ENCODE assay signal across 12 cellular contexts in the genomic region with DNA sequence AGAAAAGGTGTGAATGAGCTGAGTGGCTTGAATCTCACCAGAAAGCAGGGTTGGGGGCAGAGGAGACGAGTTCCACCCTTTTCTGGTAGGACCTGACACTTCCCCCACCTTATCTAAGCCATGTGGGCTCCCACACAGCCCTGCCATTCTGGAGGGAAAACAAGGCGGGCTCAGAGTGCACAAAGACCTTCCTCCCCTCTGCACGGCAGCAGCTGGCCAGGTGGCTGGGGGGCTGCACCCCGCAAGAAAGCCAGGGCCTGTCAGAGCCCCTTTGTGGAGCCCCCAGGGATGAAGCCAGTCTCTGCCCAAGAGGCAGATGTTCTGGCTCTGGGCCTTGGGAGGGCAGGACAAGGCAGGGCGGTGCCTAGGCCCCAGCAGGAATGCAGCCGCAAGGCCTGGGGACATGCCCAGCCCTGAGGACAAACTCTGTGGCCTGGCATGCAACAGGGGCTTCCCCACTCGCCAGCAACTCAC. TPM values are rescaled to one million over a fixed set of nuclear protein-coding genes. Genes with fewer than 3 reads are reported as not detected.
DNase-seq lines count a peak whose midpoint lies in the region; ATAC-seq and TF ChIP-seq lines count a peak whose summit lies in the region.
"Had no signal": no experiment of that assay in that cellular context is flagged by ENCODE, and none has a peak within 500 bp of the region (broad histone marks: within the 10 kb centered on the region; RNA-seq: fewer than 3 reads in every experiment).

No MANE protein-coding gene starts in this region.

- no peak overlapping the region for H2AFZ ChIP-seq in GM23338

- peak; percentile 71 for ATAC-seq in GM23338
- ATAC-seq: body of pancreas, T-helper 17 cell had no signal

- H3K4me3 ChIP-seq in GM23338 (no peak overlapping the region), ascending aorta (no peak overlapping the region)
- H3K4me3 ChIP-seq: body of pancreas had no signal

- intact Hi-C loops in ascending aorta (cut with DNase I), result loop anchor here (2.0 kb wide), 1 partner anchor 41 kb away; a partner anchor contains a TSS

- no peaks in the 10 kb centered on the region for H3K9me3 Mint-ChIP-seq in GM23338

- peaks cover 24% of the 10 kb centered on the region for H3K36me3 Mint-ChIP-seq in GM23338 (ENCODE audit: low read depth)

- no peaks in the 10 kb centered on the region for H3K36me3 ChIP-seq in GM23338 (ENCODE audit: insufficient read depth)
- peaks cover 3 to 11% of the 10 kb centered on the region in 2 donors for H3K36me3 ChIP-seq in ascending aorta

- H3K4me2 ChIP-seq in GM23338, result no peak overlapping the region

- no peak overlapping the region for H3K4me3 Mint-ChIP-seq in GM23338
- H3K4me3 Mint-ChIP-seq: T-helper 17 cell had no signal

- H3K4me1 ChIP-seq in GM23338 (ENCODE audit: insufficient read depth) (peaks cover 21% of the 10 kb centered on the region), ascending aorta (peaks cover 26 to 52% of the 10 kb centered on the region in 2 donors)
- H3K4me1 ChIP-seq: body of pancreas had no signal

- no peaks in the 10 kb centered on the region for H3K9me3 ChIP-seq in ascending aorta
- H3K9me3 ChIP-seq: body of pancreas had no signal

- no peaks in the 10 kb centered on the region for H3K27me3 ChIP-seq in GM23338 (ENCODE audit: insufficient read depth)
- H3K27me3 ChIP-seq in ascending aorta, result no peaks in the 10 kb centered on the region
- H3K27me3 ChIP-seq: body of pancreas had no signal

- peaks cover 7% of the 10 kb centered on the region for H3K27me3 Mint-ChIP-seq in GM23338 (ENCODE audit: insufficient read depth, low read depth, poor library complexity)
- H3K27me3 Mint-ChIP-seq: T-helper 17 cell had no signal

- H3K27ac Mint-ChIP-seq in GM23338, result peak overlapping the region; percentile 18; the same call in 1 of the 2 replicates
- H3K27ac Mint-ChIP-seq: T-helper 17 cell had no signal

- TF ChIP-seq CTCF in GM23338 (conservative IDR thresholded peaks at IDR 0.05; ENCODE audit: low read depth in 2 of 2), result no peak
- no peak for TF ChIP-seq CTCF in ascending aorta (IDR thresholded peaks at IDR 0.05)

- DNase-seq in GM23338 (ENCODE audit: low spot score), result peak; percentile 16
- DNase-seq in ascending aorta (ENCODE audit: low spot score in 2 of 2), result no peak
- peak; percentile 31 for DNase-seq in inferior parietal cortex (ENCODE audit: extremely low spot score)
- DNase-seq in superior temporal gyrus (ENCODE audit: extremely low spot score), result peak; percentile 59
- DNase-seq in DMS79 (lab: John Stamatoyannopoulos, UW), result no peak
- DNase-seq in MV-4-11 (lab: John Stamatoyannopoulos, UW), result no peak
- DNase-seq in cerebellar nuclear complex (lab: John Stamatoyannopoulos, UW), result no peak
- DNase-seq: activated CD8-positive, alpha-beta memory T cell treated with anti-CD3 and anti-CD28 coated beads, Interleukin-2, amount 50 U/mL, for 48 hours; body of pancreas; DND-41; NCI-H774; T-helper 17 cell had no signal

- H3F3A ChIP-seq in GM23338 (replicated peaks; ENCODE audit: low read depth), result 0 out of 2 replicates have a peak, but pooled peaks cover 5% of the 10 kb centered on the region

- no peaks in the 10 kb centered on the region for H3K9me2 ChIP-seq in GM23338 (ENCODE audit: insufficient read depth)

- peaks cover 19% of the 10 kb centered on the region for H3K4me1 Mint-ChIP-seq in GM23338
- H3K4me1 Mint-ChIP-seq: T-helper 17 cell had no signal

- H3K79me2 ChIP-seq in GM23338 (replicated peaks; ENCODE audit: insufficient read depth), result no peaks in the 10 kb centered on the region

- no peaks in the 10 kb centered on the region for H4K20me1 ChIP-seq in GM23338 (replicated peaks; ENCODE audit: insufficient read depth)

- H3K27ac ChIP-seq in GM23338 (ENCODE audit: low read depth) (no peak overlapping the region), ascending aorta (peak overlapping the region; percentile 70 to 79)
- H3K27ac ChIP-seq: body of pancreas had no signal

TF ChIP-seq in GM23338, 12 proteins besides CTCF, POLR2A, EP300 and RAD21 (continues in another document):
- no peak for TF ChIP-seq EZH2phosphoT487 (IDR thresholded peaks at IDR 0.05; ENCODE audit: unreplicated experiment)
- TF ChIP-seq, protein P1, sequence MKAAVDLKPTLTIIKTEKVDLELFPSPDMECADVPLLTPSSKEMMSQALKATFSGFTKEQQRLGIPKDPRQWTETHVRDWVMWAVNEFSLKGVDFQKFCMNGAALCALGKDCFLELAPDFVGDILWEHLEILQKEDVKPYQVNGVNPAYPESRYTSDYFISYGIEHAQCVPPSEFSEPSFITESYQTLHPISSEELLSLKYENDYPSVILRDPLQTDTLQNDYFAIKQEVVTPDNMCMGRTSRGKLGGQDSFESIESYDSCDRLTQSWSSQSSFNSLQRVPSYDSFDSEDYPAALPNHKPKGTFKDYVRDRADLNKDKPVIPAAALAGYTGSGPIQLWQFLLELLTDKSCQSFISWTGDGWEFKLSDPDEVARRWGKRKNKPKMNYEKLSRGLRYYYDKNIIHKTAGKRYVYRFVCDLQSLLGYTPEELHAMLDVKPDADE (IDR thresholded peaks at IDR 0.05), result no peak
- TF ChIP-seq STAT1 (IDR thresholded peaks at IDR 0.05; ENCODE audit: unreplicated experiment), result no peak
- TF ChIP-seq EZH2 (IDR thresholded peaks at IDR 0.05; ENCODE audit: low read depth, unreplicated experiment), result no peak
- TF ChIP-seq POLR2AphosphoS5 (IDR thresholded peaks at IDR 0.05; ENCODE audit: low read depth), result no peak
- no peak for TF ChIP-seq ZNF331 (CRISPR knock-in tag; IDR thresholded peaks at IDR 0.05; ENCODE audit: low read depth)
- TF ChIP-seq ZNF114 (CRISPR knock-in tag; IDR thresholded peaks at IDR 0.05), result no peak
- no peak for TF ChIP-seq JUNB (IDR thresholded peaks at IDR 0.05; ENCODE audit: unreplicated experiment)
- no peak for TF ChIP-seq CREB1 (CRISPR knock-in tag; IDR thresholded peaks at IDR 0.05; ENCODE audit: low read depth)
- TF ChIP-seq, protein P2, sequence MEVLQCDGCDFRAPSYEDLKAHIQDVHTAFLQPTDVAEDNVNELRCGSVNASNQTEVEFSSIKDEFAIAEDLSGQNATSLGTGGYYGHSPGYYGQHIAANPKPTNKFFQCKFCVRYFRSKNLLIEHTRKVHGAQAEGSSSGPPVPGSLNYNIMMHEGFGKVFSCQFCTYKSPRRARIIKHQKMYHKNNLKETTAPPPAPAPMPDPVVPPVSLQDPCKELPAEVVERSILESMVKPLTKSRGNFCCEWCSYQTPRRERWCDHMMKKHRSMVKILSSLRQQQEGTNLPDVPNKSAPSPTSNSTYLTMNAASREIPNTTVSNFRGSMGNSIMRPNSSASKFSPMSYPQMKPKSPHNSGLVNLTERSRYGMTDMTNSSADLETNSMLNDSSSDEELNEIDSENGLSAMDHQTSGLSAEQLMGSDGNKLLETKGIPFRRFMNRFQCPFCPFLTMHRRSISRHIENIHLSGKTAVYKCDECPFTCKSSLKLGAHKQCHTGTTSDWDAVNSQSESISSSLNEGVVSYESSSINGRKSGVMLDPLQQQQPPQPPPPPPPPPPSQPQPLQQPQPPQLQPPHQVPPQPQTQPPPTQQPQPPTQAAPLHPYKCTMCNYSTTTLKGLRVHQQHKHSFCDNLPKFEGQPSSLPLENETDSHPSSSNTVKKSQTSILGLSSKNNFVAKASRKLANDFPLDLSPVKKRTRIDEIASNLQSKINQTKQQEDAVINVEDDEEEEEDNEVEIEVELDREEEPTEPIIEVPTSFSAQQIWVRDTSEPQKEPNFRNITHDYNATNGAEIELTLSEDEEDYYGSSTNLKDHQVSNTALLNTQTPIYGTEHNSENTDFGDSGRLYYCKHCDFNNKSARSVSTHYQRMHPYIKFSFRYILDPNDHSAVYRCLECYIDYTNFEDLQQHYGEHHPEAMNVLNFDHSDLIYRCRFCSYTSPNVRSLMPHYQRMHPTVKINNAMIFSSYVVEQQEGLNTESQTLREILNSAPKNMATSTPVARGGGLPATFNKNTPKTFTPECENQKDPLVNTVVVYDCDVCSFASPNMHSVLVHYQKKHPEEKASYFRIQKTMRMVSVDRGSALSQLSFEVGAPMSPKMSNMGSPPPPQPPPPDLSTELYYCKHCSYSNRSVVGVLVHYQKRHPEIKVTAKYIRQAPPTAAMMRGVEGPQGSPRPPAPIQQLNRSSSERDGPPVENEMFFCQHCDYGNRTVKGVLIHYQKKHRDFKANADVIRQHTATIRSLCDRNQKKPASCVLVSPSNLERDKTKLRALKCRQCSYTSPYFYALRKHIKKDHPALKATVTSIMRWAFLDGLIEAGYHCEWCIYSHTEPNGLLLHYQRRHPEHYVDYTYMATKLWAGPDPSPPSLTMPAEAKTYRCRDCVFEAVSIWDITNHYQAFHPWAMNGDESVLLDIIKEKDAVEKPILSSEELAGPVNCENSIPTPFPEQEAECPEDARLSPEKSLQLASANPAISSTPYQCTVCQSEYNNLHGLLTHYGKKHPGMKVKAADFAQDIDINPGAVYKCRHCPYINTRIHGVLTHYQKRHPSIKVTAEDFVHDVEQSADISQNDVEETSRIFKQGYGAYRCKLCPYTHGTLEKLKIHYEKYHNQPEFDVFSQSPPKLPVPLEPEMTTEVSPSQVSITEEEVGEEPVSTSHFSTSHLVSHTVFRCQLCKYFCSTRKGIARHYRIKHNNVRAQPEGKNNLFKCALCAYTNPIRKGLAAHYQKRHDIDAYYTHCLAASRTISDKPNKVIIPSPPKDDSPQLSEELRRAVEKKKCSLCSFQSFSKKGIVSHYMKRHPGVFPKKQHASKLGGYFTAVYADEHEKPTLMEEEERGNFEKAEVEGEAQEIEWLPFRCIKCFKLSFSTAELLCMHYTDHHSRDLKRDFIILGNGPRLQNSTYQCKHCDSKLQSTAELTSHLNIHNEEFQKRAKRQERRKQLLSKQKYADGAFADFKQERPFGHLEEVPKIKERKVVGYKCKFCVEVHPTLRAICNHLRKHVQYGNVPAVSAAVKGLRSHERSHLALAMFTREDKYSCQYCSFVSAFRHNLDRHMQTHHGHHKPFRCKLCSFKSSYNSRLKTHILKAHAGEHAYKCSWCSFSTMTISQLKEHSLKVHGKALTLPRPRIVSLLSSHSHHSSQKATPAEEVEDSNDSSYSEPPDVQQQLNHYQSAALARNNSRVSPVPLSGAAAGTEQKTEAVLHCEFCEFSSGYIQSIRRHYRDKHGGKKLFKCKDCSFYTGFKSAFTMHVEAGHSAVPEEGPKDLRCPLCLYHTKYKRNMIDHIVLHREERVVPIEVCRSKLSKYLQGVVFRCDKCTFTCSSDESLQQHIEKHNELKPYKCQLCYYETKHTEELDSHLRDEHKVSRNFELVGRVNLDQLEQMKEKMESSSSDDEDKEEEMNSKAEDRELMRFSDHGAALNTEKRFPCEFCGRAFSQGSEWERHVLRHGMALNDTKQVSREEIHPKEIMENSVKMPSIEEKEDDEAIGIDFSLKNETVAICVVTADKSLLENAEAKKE (CRISPR knock-in tag; IDR thresholded peaks at IDR 0.05), result no peak
- TF ChIP-seq NANOG (IDR thresholded peaks at IDR 0.05; ENCODE audit: borderline replicate concordance), result no peak

RNA-seq across cellular contexts. Expression of a gene that starts 48.4 kb away (rescaled TPM):
- total RNA-seq in GM23338 (2014; rRNA removed; shearing (Covaris generic)), result 25.0 and 26.4 TPM in 2 replicates
- 19.4 and 20.4 TPM in 2 replicates for polyA plus RNA-seq in GM23338 (2016; fragmentation: Nextera tagmentation; extraction: Ambion mirVana)
- total RNA-seq in ascending aorta, result 26.9 TPM

RNA-seq across cellular contexts. Expression of a gene that starts 53.9 kb away (rescaled TPM):
- total RNA-seq in GM23338 (2014; rRNA removed; shearing (Covaris generic)), result 0.38 and 0.85 TPM in 2 replicates
- polyA plus RNA-seq in GM23338 (2016; fragmentation: Nextera tagmentation; extraction: Ambion mirVana), result 0.16 and 0.28 TPM in 2 replicates
- total RNA-seq in ascending aorta, result not detected
- total RNA-seq: body of pancreas, T-helper 17 cell had no signal

Comparison
In these comparisons a context has a peak if more than half of its experiments do, and no peak if none do; other contexts are left out.
1. DNase-seq: peak in GM23338 (single experiment), inferior parietal cortex (single experiment) and superior temporal gyrus (single experiment); none in ascending aorta (0 of 2), DMS79 (single experiment), MV-4-11 (single experiment) and cerebellar nuclear complex (0 of 2).